ENCODE assay signal across 21 cellular contexts in the genomic region with DNA sequence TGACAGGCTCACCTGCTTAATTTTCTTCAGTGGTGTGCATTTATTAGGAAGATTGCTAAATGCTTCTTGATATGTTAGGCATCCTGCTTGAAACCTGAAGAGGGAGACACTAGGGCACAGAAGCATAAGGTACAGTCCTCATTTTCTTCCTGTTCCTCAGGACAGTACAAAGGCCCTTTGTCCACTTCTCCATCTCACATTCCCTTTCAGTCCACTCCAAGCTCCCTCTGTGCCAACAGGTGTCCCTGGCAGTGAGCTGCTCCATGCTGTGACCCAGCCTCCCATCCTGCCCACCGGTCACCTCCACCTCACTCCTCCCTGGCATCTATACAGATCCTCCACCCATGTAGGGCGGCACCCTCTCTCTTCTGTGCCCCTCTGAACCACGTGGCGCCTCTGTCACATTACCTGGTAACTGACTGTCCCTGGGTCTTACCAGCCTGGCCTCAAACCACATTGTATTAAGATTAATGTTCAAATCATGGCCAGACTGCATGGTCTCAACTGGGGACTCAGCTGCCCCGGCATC.
DNase-seq lines count a peak whose midpoint lies in the region; ATAC-seq, FAIRE-seq and TF ChIP-seq lines count a peak whose summit lies in the region.
"Had no signal": no experiment of that assay in that cellular context is flagged by ENCODE, and none has a peak within 500 bp of the region (broad histone marks: within the 10 kb centered on the region; RNA-seq: fewer than 3 reads in every experiment).

No MANE protein-coding gene starts in this region.

- no peaks in the 10 kb centered on the region for H3F3A ChIP-seq in Loucy (ENCODE audit: low read depth)

- H3K9me3 ChIP-seq in Loucy (ENCODE audit: insufficient read depth, low read depth, low read length) (no peaks in the 10 kb centered on the region), keratinocyte (ENCODE audit: control insufficient read depth, low read depth, low read length) (no peaks in the 10 kb centered on the region), tibial artery (no peaks in the 10 kb centered on the region)
- H3K9me3 ChIP-seq: SK-N-SH, upper lobe of left lung had no signal

- H3K27ac ChIP-seq in VCaP = peak overlapping the region; percentile 72; the same call in 1 of the 2 replicates
- no peak overlapping the region for H3K27ac ChIP-seq in keratinocyte (ENCODE audit: control insufficient read depth, insufficient read depth, low read length)
- no peak overlapping the region for H3K27ac ChIP-seq in tibial artery
- H3K27ac ChIP-seq: RWPE1, upper lobe of left lung had no signal

- H3K4me1 ChIP-seq in Loucy (ENCODE audit: insufficient read depth, low read length, poor library complexity, severe bottlenecking) = peaks cover 9% of the 10 kb centered on the region
- peaks cover 7% of the 10 kb centered on the region for H3K4me1 ChIP-seq in keratinocyte (ENCODE audit: control insufficient read depth, extremely low read depth, insufficient read depth, low read length)
- no peaks in the 10 kb centered on the region for H3K4me1 ChIP-seq in tibial artery
- H3K4me1 ChIP-seq: upper lobe of left lung had no signal

- TF ChIP-seq CTCF in Loucy (conservative IDR thresholded peaks at IDR 0.05; ENCODE audit: low read length) (peak; percentile 36), VCaP (conservative IDR thresholded peaks at IDR 0.05) (no peak), keratinocyte (optimal IDR thresholded peaks at IDR 0.05 in 1 of 3, IDR thresholded peaks at IDR 0.05 in 1 of 3, conservative IDR thresholded peaks at IDR 0.05 in 1 of 3; ENCODE audit: extremely low read depth in 1 of 3, insufficient read depth in 2 of 3, low read length in 3 of 3) (peak in 2 of 3 experiments; percentile 26 to 37), tibial artery (IDR thresholded peaks at IDR 0.05) (no peak), GM10266 (IDR thresholded peaks at IDR 0.05; ENCODE audit: control insufficient read depth, insufficient read depth, low read depth, missing control alignments) (no peak)

- no peaks in the 10 kb centered on the region for H3K9me2 ChIP-seq in Loucy (replicated peaks; ENCODE audit: low read depth, low read length)
- H3K9me2 ChIP-seq: SK-N-SH had no signal

- H3K9me1 ChIP-seq in keratinocyte (ENCODE audit: control insufficient read depth, extremely low read depth, insufficient read depth, low read length) = no peaks in the 10 kb centered on the region

- no peak for FAIRE-seq in keratinocyte (lab: Jason Lieb, UNC)

- intact Hi-C loops in sciatic nerve (cut with DNase I) = no loop called here
- intact Hi-C loops in tibial artery (cut with DNase I; ENCODE audit: low total_unique reads) = no loop called here

- H2AFZ ChIP-seq in Loucy (ENCODE audit: low read length) (no peak overlapping the region), keratinocyte (ENCODE audit: control insufficient read depth, low read length) (no peak overlapping the region)

- ATAC-seq in sciatic nerve = peak; percentile 22
- ATAC-seq in GM18909 (IDR thresholded peaks at IDR 0.05; ENCODE audit: poor library complexity, unreplicated experiment) = no peak
- ATAC-seq: activated T-cell treated with anti-CD3 and anti-CD28 coated beads, Interleukin-2, amount 50 U/mL, for 4 hours; naive thymus-derived CD8-positive, alpha-beta T cell had no signal

- H3K79me2 ChIP-seq in Loucy (ENCODE audit: insufficient read depth, low read length) = no peaks in the 10 kb centered on the region
- H3K79me2 ChIP-seq in keratinocyte (ENCODE audit: control insufficient read depth, insufficient read depth, low read length) = no peaks in the 10 kb centered on the region

- H3K27me3 ChIP-seq in Loucy (ENCODE audit: insufficient read depth, low read length, poor library complexity, severe bottlenecking) = no peaks in the 10 kb centered on the region
- H3K27me3 ChIP-seq in keratinocyte (ENCODE audit: control insufficient read depth, extremely low read depth, insufficient read depth, low read length) = peaks cover 11% of the 10 kb centered on the region
- no peaks in the 10 kb centered on the region for H3K27me3 ChIP-seq in tibial artery
- H3K27me3 ChIP-seq: upper lobe of left lung had no signal

- DNase-seq in keratinocyte (ENCODE audit: low read depth, low spot score) (no peak), sciatic nerve (ENCODE audit: low spot score) (no peak), 8988T (no peak), tibial artery (no peak), GM10266 (ENCODE audit: extremely low spot score) (no peak)
- DNase-seq: activated CD4-positive, alpha-beta T cell treated with anti-CD3 and anti-CD28 coated beads for 48 hours; activated naive CD4-positive, alpha-beta T cell; activated T-cell treated with anti-CD3 and anti-CD28 coated beads, Interleukin-2, amount 50 U/mL, for 4 hours; CD4-positive, alpha-beta T cell; DMS 273 treated with DMSO at 0.1 percent for 48 hours; HCEC 1CT; naive thymus-derived CD8-positive, alpha-beta T cell; NCI-H1694; NCI-H2227 treated with DMSO at 0.1 percent for 48 hours; NCI-H82; SK-N-SH; upper lobe of left lung had no signal

- dilution Hi-C loops in keratinocyte (cut with MboI; ENCODE audit: extremely low pct_ligation_motif_present, low sequenced_read_pairs) = no loop called here

- H4K20me1 ChIP-seq in Loucy (ENCODE audit: insufficient read depth, low read length, poor library complexity, severe bottlenecking) (no peaks in the 10 kb centered on the region), keratinocyte (ENCODE audit: control insufficient read depth, extremely low read depth, insufficient read depth, low read length) (no peaks in the 10 kb centered on the region)

- H3K36me3 ChIP-seq in Loucy (ENCODE audit: insufficient read depth, low read length) (no peaks in the 10 kb centered on the region), keratinocyte (ENCODE audit: control insufficient read depth in 2 of 2, extremely low read depth in 1 of 2, insufficient read depth in 2 of 2, low read length in 2 of 2) (no peaks in the 10 kb centered on the region), tibial artery (no peaks in the 10 kb centered on the region)
- H3K36me3 ChIP-seq: upper lobe of left lung had no signal

- H3K9ac ChIP-seq in Loucy (ENCODE audit: low read depth, low read length, poor library complexity, severe bottlenecking) = no peak overlapping the region
- H3K9ac ChIP-seq in keratinocyte (ENCODE audit: control insufficient read depth, extremely low read depth, insufficient read depth, low read length) = no peak overlapping the region
- H3K9ac ChIP-seq: SK-N-SH had no signal

- no peak overlapping the region for H3K4me3 ChIP-seq in Loucy (ENCODE audit: low read length, poor library complexity, severe bottlenecking)
- H3K4me3 ChIP-seq in keratinocyte (ENCODE audit: control insufficient read depth in 2 of 3, extremely low read depth in 1 of 3, insufficient read depth in 2 of 3, low read depth in 1 of 3, low read length in 3 of 3) = no peak overlapping the region
- no peak overlapping the region for H3K4me3 ChIP-seq in tibial artery
- H3K4me3 ChIP-seq: upper lobe of left lung had no signal

- H3K4me2 ChIP-seq in Loucy (ENCODE audit: low read depth, low read length, poor library complexity, severe bottlenecking) = no peak overlapping the region
- no peak overlapping the region for H3K4me2 ChIP-seq in keratinocyte (ENCODE audit: control insufficient read depth, extremely low read depth, insufficient read depth, low read depth, low read length)
- H3K4me2 ChIP-seq: SK-N-SH had no signal

Comparison
In these comparisons a context has a peak if more than half of its experiments do, and no peak if none do; other contexts are left out.
1. CTCF ChIP-seq: peak in Loucy (single experiment) and keratinocyte (2 of 3); none in VCaP (single experiment), tibial artery (0 of 2) and GM10266 (single experiment).